In the genomic region with DNA sequence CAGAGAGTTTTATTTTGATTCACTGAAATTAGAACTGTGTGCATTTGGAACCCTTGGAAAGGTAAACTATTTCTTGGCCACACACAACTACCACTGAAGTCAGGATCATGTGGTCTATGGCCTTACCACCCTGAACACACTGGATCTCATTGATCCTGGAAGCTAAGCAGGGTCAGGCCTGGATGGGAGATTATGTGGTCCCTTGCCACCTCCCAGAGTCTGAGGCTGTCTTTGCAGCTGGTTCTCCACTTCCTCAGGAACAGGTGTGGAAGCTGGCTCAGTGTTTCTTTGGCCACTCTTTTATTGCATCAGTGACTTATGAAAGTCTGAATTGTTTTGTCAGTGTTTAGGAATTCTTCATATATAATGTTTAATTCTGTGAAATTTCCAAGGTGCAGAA, we compare ENCODE assay signal across 13 cellular contexts.
DNase-seq lines count a peak whose midpoint lies in the region; ATAC-seq, FAIRE-seq and TF ChIP-seq lines count a peak whose summit lies in the region.
"Had no signal": no experiment of that assay in that cellular context is flagged by ENCODE, and none has a peak within 500 bp of the region (broad histone marks: within the 10 kb centered on the region; RNA-seq: fewer than 3 reads in every experiment).

No MANE protein-coding gene starts in this region.

- no peak; the same call in 2 of the 3 replicates for ATAC-seq in SK-N-SH treated with all-trans-retinoic acid at 6 μM for 48 hours

- H3F3A ChIP-seq in SK-N-SH (replicated peaks; ENCODE audit: insufficient read depth): peaks cover 16% of the 10 kb centered on the region

- H3K9ac ChIP-seq in SK-N-SH: no peak overlapping the region

- POLR2A ChIA-PET in SK-N-SH (lab: Yijun Ruan, JAX): no interaction called here
- POLR2A ChIA-PET in HEK293T (lab: Yijun Ruan, JAX): no interaction called here

- TF ChIP-seq CTCF in SK-N-SH (IDR thresholded peaks at IDR 0.05) (no peak), brain microvascular endothelial cell (IDR thresholded peaks at IDR 0.05; ENCODE audit: low read depth, low read length, missing control alignments) (peak; percentile 10), kidney epithelial cell (IDR thresholded peaks at IDR 0.05; ENCODE audit: insufficient read depth, low read length, poor library complexity, severe bottlenecking) (peak; percentile 7)

- no peak overlapping the region for H2AFZ ChIP-seq in SK-N-SH (ENCODE audit: low read depth)

- no peaks in the 10 kb centered on the region for H3K4me1 ChIP-seq in SK-N-SH (ENCODE audit: control insufficient read depth in 1 of 2, insufficient read depth in 2 of 2, low read depth in 1 of 2, low read length in 1 of 2)

- H3K27me3 ChIP-seq in SK-N-SH (ENCODE audit: insufficient read depth): no peaks in the 10 kb centered on the region
- H3K27me3 ChIP-seq in brain microvascular endothelial cell (replicated peaks): no peaks in the 10 kb centered on the region
- no peaks in the 10 kb centered on the region for H3K27me3 ChIP-seq in kidney epithelial cell (ENCODE audit: control insufficient read depth, insufficient read depth, low read length)

- in situ Hi-C loops in brain microvascular endothelial cell (cut with HindIII; ENCODE audit: low pct_ligation_motif_present, low sequenced_read_pairs): no loop called here

- no peaks in the 10 kb centered on the region for H3K9me3 ChIP-seq in SK-N-SH

- H3K4me2 ChIP-seq in SK-N-SH: no peak overlapping the region

- CTCF ChIA-PET in SK-N-SH (lab: Yijun Ruan, JAX): no interaction called here
- CTCF ChIA-PET in HEK293T (lab: Yijun Ruan, JAX): no interaction called here

- DNase-seq in SK-N-SH (no peak), brain microvascular endothelial cell (no peak), kidney epithelial cell (ENCODE audit: low read depth) (no peak), urothelium cell line (ENCODE audit: low spot score) (no peak), HEK293T (ENCODE audit: extremely low spot score) (no peak), DMS 273 (lab: John Stamatoyannopoulos, UW; ENCODE audit: unreplicated experiment) (no peak)
- no peak for DNase-seq in stimulated activated CD4-positive, alpha-beta T cell treated with anti-CD3 and anti-CD28 coated beads, Interleukin-15, amount 100 ng/mL, for 24 hours
- DNase-seq: activated naive CD8-positive, alpha-beta T cell treated with anti-CD3 and anti-CD28 coated beads, Interleukin-2, amount 10 ng/mL, durations not matched to agents 7 days and 5 days; Karpas-422; NCI-H2107; occipital lobe; SW 1271 had no signal

- no peak overlapping the region for H3K4me3 ChIP-seq in SK-N-SH (ENCODE audit: low read depth in 2 of 2, low read length in 1 of 2)
- H3K4me3 ChIP-seq in brain microvascular endothelial cell (ENCODE audit: low read depth, low read length): no peak overlapping the region
- no peak overlapping the region for H3K4me3 ChIP-seq in kidney epithelial cell (ENCODE audit: low read depth, low read length)

- no peaks in the 10 kb centered on the region for H4K20me1 ChIP-seq in SK-N-SH (ENCODE audit: insufficient read depth)

- TF ChIP-seq RAD21 in SK-N-SH (IDR thresholded peaks at IDR 0.05; ENCODE audit: low read length): peak; percentile 23; the same call in 1 of the 2 replicates

- no peaks in the 10 kb centered on the region for H3K79me2 ChIP-seq in SK-N-SH (ENCODE audit: insufficient read depth)

- peak; percentile 94 for FAIRE-seq in urothelium cell line (lab: Jason Lieb, UNC)

- no peaks in the 10 kb centered on the region for H3K36me3 ChIP-seq in SK-N-SH (replicated peaks in 1 of 2; ENCODE audit: control insufficient read depth in 1 of 2, insufficient read depth in 2 of 2, low read length in 1 of 2)
- no peaks in the 10 kb centered on the region for H3K36me3 ChIP-seq in brain microvascular endothelial cell (replicated peaks)
- H3K36me3 ChIP-seq in kidney epithelial cell (ENCODE audit: control insufficient read depth, insufficient read depth, low read length): no peaks in the 10 kb centered on the region

- H3K27ac ChIP-seq in SK-N-SH (ENCODE audit: low read depth in 2 of 2, low read length in 1 of 2): no peak overlapping the region
- H3K27ac ChIP-seq in brain microvascular endothelial cell: no peak overlapping the region

- no peak for TF ChIP-seq EP300 in SK-N-SH (IDR thresholded peaks at IDR 0.05; ENCODE audit: borderline replicate concordance in 1 of 2, low read depth in 1 of 2, low read length in 1 of 2)

- H3K9me2 ChIP-seq in SK-N-SH: no peaks in the 10 kb centered on the region

TF ChIP-seq in SK-N-SH, 30 proteins besides CTCF, POLR2A, EP300 and RAD21 (continues in another document):
- no peak for TF ChIP-seq FOXJ3 (CRISPR knock-in tag; IDR thresholded peaks at IDR 0.05)
- no peak for TF ChIP-seq ELF1 (IDR thresholded peaks at IDR 0.05)
- TF ChIP-seq RXRA (IDR thresholded peaks at IDR 0.05; ENCODE audit: borderline replicate concordance, low read depth): no peak
- TF ChIP-seq, protein P1, sequence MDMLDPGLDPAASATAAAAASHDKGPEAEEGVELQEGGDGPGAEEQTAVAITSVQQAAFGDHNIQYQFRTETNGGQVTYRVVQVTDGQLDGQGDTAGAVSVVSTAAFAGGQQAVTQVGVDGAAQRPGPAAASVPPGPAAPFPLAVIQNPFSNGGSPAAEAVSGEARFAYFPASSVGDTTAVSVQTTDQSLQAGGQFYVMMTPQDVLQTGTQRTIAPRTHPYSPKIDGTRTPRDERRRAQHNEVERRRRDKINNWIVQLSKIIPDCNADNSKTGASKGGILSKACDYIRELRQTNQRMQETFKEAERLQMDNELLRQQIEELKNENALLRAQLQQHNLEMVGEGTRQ (IDR thresholded peaks at IDR 0.05; ENCODE audit: borderline replicate concordance, low read depth, low read length): no peak
- no peak for TF ChIP-seq FOSL2 (IDR thresholded peaks at IDR 0.05; ENCODE audit: borderline replicate concordance, low read depth)
- TF ChIP-seq NFIC (IDR thresholded peaks at IDR 0.05; ENCODE audit: borderline replicate concordance): no peak
- no peak for TF ChIP-seq YY1 (IDR thresholded peaks at IDR 0.05; ENCODE audit: low read depth)
- no peak for TF ChIP-seq SMC3 (IDR thresholded peaks at IDR 0.05; ENCODE audit: low read depth, low read length)

TF ChIP-seq in SK-N-SH treated with all-trans-retinoic acid at 6 μM for 48 hours, 23 proteins besides CTCF, POLR2A, EP300 and RAD21 (continues in another document):
- TF ChIP-seq ISL1 (CRISPR knock-in tag; IDR thresholded peaks at IDR 0.05) (no peak), ZNF70 (CRISPR knock-in tag; IDR thresholded peaks at IDR 0.05) (no peak), CSDC2 (CRISPR knock-in tag; IDR thresholded peaks at IDR 0.05) (no peak), RARB (CRISPR knock-in tag; IDR thresholded peaks at IDR 0.05) (no peak), BACH2 (CRISPR knock-in tag; IDR thresholded peaks at IDR 0.05; ENCODE audit: borderline replicate concordance) (no peak), GLIS3 (CRISPR knock-in tag; IDR thresholded peaks at IDR 0.05) (no peak)
- TF ChIP-seq, protein P2, sequence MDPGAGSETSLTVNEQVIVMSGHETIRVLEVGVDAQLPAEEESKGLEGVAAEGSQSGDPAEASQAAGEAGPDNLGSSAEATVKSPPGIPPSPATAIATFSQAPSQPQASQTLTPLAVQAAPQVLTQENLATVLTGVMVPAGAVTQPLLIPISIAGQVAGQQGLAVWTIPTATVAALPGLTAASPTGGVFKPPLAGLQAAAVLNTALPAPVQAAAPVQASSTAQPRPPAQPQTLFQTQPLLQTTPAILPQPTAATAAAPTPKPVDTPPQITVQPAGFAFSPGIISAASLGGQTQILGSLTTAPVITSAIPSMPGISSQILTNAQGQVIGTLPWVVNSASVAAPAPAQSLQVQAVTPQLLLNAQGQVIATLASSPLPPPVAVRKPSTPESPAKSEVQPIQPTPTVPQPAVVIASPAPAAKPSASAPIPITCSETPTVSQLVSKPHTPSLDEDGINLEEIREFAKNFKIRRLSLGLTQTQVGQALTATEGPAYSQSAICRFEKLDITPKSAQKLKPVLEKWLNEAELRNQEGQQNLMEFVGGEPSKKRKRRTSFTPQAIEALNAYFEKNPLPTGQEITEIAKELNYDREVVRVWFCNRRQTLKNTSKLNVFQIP (CRISPR knock-in tag; IDR thresholded peaks at IDR 0.05; ENCODE audit: borderline replicate concordance, low read depth): no peak

TF ChIP-seq in HEK293T, 16 proteins besides CTCF, POLR2A, EP300 and RAD21:
- TF ChIP-seq, protein P3, sequence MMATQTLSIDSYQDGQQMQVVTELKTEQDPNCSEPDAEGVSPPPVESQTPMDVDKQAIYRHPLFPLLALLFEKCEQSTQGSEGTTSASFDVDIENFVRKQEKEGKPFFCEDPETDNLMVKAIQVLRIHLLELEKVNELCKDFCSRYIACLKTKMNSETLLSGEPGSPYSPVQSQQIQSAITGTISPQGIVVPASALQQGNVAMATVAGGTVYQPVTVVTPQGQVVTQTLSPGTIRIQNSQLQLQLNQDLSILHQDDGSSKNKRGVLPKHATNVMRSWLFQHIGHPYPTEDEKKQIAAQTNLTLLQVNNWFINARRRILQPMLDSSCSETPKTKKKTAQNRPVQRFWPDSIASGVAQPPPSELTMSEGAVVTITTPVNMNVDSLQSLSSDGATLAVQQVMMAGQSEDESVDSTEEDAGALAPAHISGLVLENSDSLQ (IDR thresholded peaks at IDR 0.05): no peak
